ENCODE assay signal across 15 cellular contexts in the genomic region with DNA sequence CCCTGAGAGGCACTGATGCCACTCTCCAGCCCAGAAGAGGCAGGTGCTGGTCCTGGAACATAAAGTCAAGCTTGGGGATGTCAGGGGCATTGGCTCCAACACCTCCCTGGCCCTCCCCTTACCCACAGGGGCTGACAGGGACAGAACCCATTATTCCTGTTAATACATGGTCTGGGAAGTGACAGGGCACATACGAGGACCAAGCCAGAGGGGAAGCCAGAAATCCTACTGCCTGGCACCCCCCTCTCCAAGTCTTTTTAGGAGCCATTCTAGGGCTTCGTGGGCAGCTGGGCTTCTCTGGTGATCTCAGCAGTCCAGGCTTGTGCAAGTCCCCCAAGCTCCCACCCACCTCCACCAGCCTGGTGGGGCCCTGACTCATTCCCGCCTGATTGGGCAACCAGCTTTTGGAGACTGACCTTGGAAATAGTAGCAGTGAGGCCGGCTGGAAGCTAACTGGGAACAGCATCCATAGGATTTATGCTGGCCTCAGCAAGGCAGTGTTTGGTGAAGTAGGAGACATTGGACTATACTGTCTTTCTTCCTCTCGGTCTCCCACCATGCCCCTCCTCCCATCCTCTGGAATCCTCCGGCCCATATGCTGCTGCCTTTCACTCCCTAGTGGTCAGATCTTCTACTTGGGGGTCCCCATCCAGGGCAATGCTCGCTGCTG.
DNase-seq lines count a peak whose midpoint lies in the region; ATAC-seq and TF ChIP-seq lines count a peak whose summit lies in the region.
"Had no signal": no experiment of that assay in that cellular context is flagged by ENCODE, and none has a peak within 500 bp of the region (broad histone marks: within the 10 kb centered on the region; RNA-seq: fewer than 3 reads in every experiment).

No MANE protein-coding gene starts in this region.

- peak overlapping the region; percentile 25 to 71; a peak in 2 of 4 replicates for H4K8ac ChIP-seq in IMR-90 (ENCODE audit: low read depth in 2 of 2, low read length in 2 of 2)

- H3K9me3 Mint-ChIP-seq in activated T-helper 1 cell treated with anti-CD3 and anti-CD28 coated beads, Interleukin-12 subunit alpha, Interleukin-12 subunit beta, Interleukin-2, Interleukin-4 antibody, amounts not matched to agents 30 ng/mL and 10 ng/mL and 1 ng/mL, durations not matched to agents 14 hours and 24 hours and 36 hours = no peaks in the 10 kb centered on the region
- H3K9me3 Mint-ChIP-seq in activated CD8-positive, alpha-beta T cell treated with anti-CD3 and anti-CD28 coated beads, Interleukin-2, amount 10 ng/mL, durations not matched to agents 7 days and 5 days (ENCODE audit: insufficient read depth) = no peaks in the 10 kb centered on the region
- H3K9me3 Mint-ChIP-seq: central memory CD8-positive, alpha-beta T cell had no signal

- ATAC-seq in IMR-90 (ENCODE audit: low read depth) (peak; percentile 94), gastrocnemius medialis (no peak)
- no peak for ATAC-seq in activated CD8-positive, alpha-beta T cell treated with anti-CD3 and anti-CD28 coated beads, Interleukin-2, amount 10 ng/mL, durations not matched to agents 7 days and 5 days

- no peaks in the 10 kb centered on the region for H3K36me3 Mint-ChIP-seq in activated T-helper 1 cell treated with anti-CD3 and anti-CD28 coated beads, Interleukin-12 subunit alpha, Interleukin-12 subunit beta, Interleukin-2, Interleukin-4 antibody, amounts not matched to agents 30 ng/mL and 10 ng/mL and 1 ng/mL, durations not matched to agents 14 hours and 24 hours and 36 hours (ENCODE audit: low read depth)
- no peaks in the 10 kb centered on the region for H3K36me3 Mint-ChIP-seq in activated CD8-positive, alpha-beta T cell treated with anti-CD3 and anti-CD28 coated beads, Interleukin-2, amount 10 ng/mL, durations not matched to agents 7 days and 5 days (ENCODE audit: low read depth)

- peak overlapping the region; percentile 14; the same call in 1 of the 2 replicates for H4K5ac ChIP-seq in IMR-90 (ENCODE audit: low read depth, low read length)

- peak overlapping the region; percentile 16 for H2AFZ ChIP-seq in IMR-90 (replicated peaks; ENCODE audit: low read length, poor library complexity)

- dilution Hi-C loops in IMR-90 (cut with HindIII; ENCODE audit: low sequenced_read_pairs, unreplicated experiment) = no loop called here

- H3K36me3 ChIP-seq in IMR-90 (ENCODE audit: control insufficient read depth, insufficient read depth, low read length) (no peaks in the 10 kb centered on the region), gastrocnemius medialis (no peaks in the 10 kb centered on the region)
- H3K36me3 ChIP-seq: BLaER1, HAP-1, SJCRH30 had no signal

- no peak overlapping the region for H3K4me3 Mint-ChIP-seq in activated T-helper 1 cell treated with anti-CD3 and anti-CD28 coated beads, Interleukin-12 subunit alpha, Interleukin-12 subunit beta, Interleukin-2, Interleukin-4 antibody, amounts not matched to agents 30 ng/mL and 10 ng/mL and 1 ng/mL, durations not matched to agents 14 hours and 24 hours and 36 hours
- H3K4me3 Mint-ChIP-seq in activated CD8-positive, alpha-beta T cell treated with anti-CD3 and anti-CD28 coated beads, Interleukin-2, amount 10 ng/mL, durations not matched to agents 7 days and 5 days = no peak overlapping the region
- H3K4me3 Mint-ChIP-seq: central memory CD8-positive, alpha-beta T cell had no signal

- H2BK15ac ChIP-seq in IMR-90 (ENCODE audit: low read depth, low read length) = peak overlapping the region; percentile 85; the same call in 2 of the 3 replicates

- H3K79me1 ChIP-seq in IMR-90 (ENCODE audit: low read depth in 1 of 2, low read length in 2 of 2) = no peaks in the 10 kb centered on the region

- H3K4me2 ChIP-seq in IMR-90 (ENCODE audit: low read depth, low read length) = no peak overlapping the region
- H3K4me2 ChIP-seq: BLaER1 had no signal

- no peak overlapping the region for H3K9ac ChIP-seq in IMR-90 (ENCODE audit: low read depth, low read length)
- H3K9ac ChIP-seq: BLaER1 had no signal

- H3K23ac ChIP-seq in IMR-90 (ENCODE audit: low read depth, low read length) = no peak overlapping the region

- BruUV-seq in IMR-90 (replicated peaks; lab: Mats Ljungman, UMichigan) = no TSS peak

- TF ChIP-seq CTCF in IMR-90 (conservative IDR thresholded peaks at IDR 0.05; ENCODE audit: low read depth, low read length) (no peak), choroid plexus epithelial cell (conservative IDR thresholded peaks at IDR 0.05; ENCODE audit: low read depth, low read length) (no peak), gastrocnemius medialis (IDR thresholded peaks at IDR 0.05 in 4 of 5, conservative IDR thresholded peaks at IDR 0.05 in 1 of 5) (no peak)

- H3K27me3 Mint-ChIP-seq in activated T-helper 1 cell treated with anti-CD3 and anti-CD28 coated beads, Interleukin-12 subunit alpha, Interleukin-12 subunit beta, Interleukin-2, Interleukin-4 antibody, amounts not matched to agents 30 ng/mL and 10 ng/mL and 1 ng/mL, durations not matched to agents 14 hours and 24 hours and 36 hours (ENCODE audit: insufficient read depth) = peaks cover 15% of the 10 kb centered on the region
- peaks cover 13% of the 10 kb centered on the region for H3K27me3 Mint-ChIP-seq in activated CD8-positive, alpha-beta T cell treated with anti-CD3 and anti-CD28 coated beads, Interleukin-2, amount 10 ng/mL, durations not matched to agents 7 days and 5 days (ENCODE audit: low read depth)

- H3K4me1 Mint-ChIP-seq in activated T-helper 1 cell treated with anti-CD3 and anti-CD28 coated beads, Interleukin-12 subunit alpha, Interleukin-12 subunit beta, Interleukin-2, Interleukin-4 antibody, amounts not matched to agents 30 ng/mL and 10 ng/mL and 1 ng/mL, durations not matched to agents 14 hours and 24 hours and 36 hours (ENCODE audit: low read depth) = no peaks in the 10 kb centered on the region
- H3K4me1 Mint-ChIP-seq in activated CD8-positive, alpha-beta T cell treated with anti-CD3 and anti-CD28 coated beads, Interleukin-2, amount 10 ng/mL, durations not matched to agents 7 days and 5 days (ENCODE audit: low read depth) = no peaks in the 10 kb centered on the region
- H3K4me1 Mint-ChIP-seq: central memory CD8-positive, alpha-beta T cell had no signal

- H2BK5ac ChIP-seq in IMR-90 (ENCODE audit: low read depth, low read length, poor library complexity, severe bottlenecking) = no peak overlapping the region

- H3K9me1 ChIP-seq in IMR-90 (ENCODE audit: insufficient read depth, low read length) = peaks cover 10% of the 10 kb centered on the region; the same call in 1 of the 2 replicates

- H3K56ac ChIP-seq in IMR-90 (ENCODE audit: extremely low read depth, insufficient read depth, low read length) = no peak overlapping the region

- H3K4me1 ChIP-seq in IMR-90 (ENCODE audit: control insufficient read depth, insufficient read depth, low read length) = peaks cover 9% of the 10 kb centered on the region
- H3K4me1 ChIP-seq in gastrocnemius medialis = no peaks in the 10 kb centered on the region
- H3K4me1 ChIP-seq: BLaER1, HAP-1 had no signal

- POLR2A ChIA-PET in IMR-90 (lab: Charles Lee; ENCODE audit: unreplicated experiment) = interaction anchor here (0.6 kb wide), 1 partner anchor 58 kb away, joined by 3 read pairs; no protein-coding TSS in a partner anchor
- POLR2A ChIA-PET in activated CD8-positive, alpha-beta T cell treated with anti-CD3 and anti-CD28 coated beads, Interleukin-2, amount 10 ng/mL, durations not matched to agents 7 days and 5 days (lab: Charles Lee) = interaction anchor here (0.7 kb wide), 1 partner anchor 17 kb away, joined by 3 read pairs; no protein-coding TSS in a partner anchor

- peak overlapping the region; percentile 79 for H2AK9ac ChIP-seq in IMR-90 (replicated peaks; ENCODE audit: low read depth, low read length, poor library complexity)

- H3K4me3 ChIP-seq in IMR-90 (ENCODE audit: insufficient read depth, low read depth, low read length) (no peak overlapping the region), choroid plexus epithelial cell (ENCODE audit: low read depth, low read length) (no peak overlapping the region), gastrocnemius medialis (no peak overlapping the region)
- H3K4me3 ChIP-seq: BLaER1, HAP-1, SJCRH30 had no signal

- no peaks in the 10 kb centered on the region for H3K9me3 ChIP-seq in IMR-90 (ENCODE audit: control insufficient read depth, insufficient read depth, low read length)
- no peaks in the 10 kb centered on the region for H3K9me3 ChIP-seq in gastrocnemius medialis
- H3K9me3 ChIP-seq: BLaER1, HAP-1, SJCRH30 had no signal

- H3K27ac Mint-ChIP-seq in activated T-helper 1 cell treated with anti-CD3 and anti-CD28 coated beads, Interleukin-12 subunit alpha, Interleukin-12 subunit beta, Interleukin-2, Interleukin-4 antibody, amounts not matched to agents 30 ng/mL and 10 ng/mL and 1 ng/mL, durations not matched to agents 14 hours and 24 hours and 36 hours = no peak overlapping the region
- no peak overlapping the region for H3K27ac Mint-ChIP-seq in activated CD8-positive, alpha-beta T cell treated with anti-CD3 and anti-CD28 coated beads, Interleukin-2, amount 10 ng/mL, durations not matched to agents 7 days and 5 days

- H2BK20ac ChIP-seq in IMR-90 (ENCODE audit: low read depth, low read length) = peak overlapping the region; percentile 68

- H3K4ac ChIP-seq in IMR-90 (ENCODE audit: low read depth, low read length) = peak overlapping the region; percentile 81; the same call in 1 of the 2 replicates

- CTCF ChIA-PET in IMR-90 (lab: Yijun Ruan, JAX) = no interaction called here
- CTCF ChIA-PET in activated CD8-positive, alpha-beta T cell treated with anti-CD3 and anti-CD28 coated beads, Interleukin-2, amount 10 ng/mL, durations not matched to agents 7 days and 5 days (lab: Charles Lee) = no interaction called here

- no CpG with 5 or more reads among the region's 7 CpGs for WGBS in IMR-90 (ENCODE audit: extremely low coverage in 2 of 2, insufficient read length in 1 of 2), 2 experiments

- in situ Hi-C loops in IMR-90 (cut with MboI; ENCODE audit: low sequenced_read_pairs) (no loop called here), gastrocnemius medialis (cut with MboI; ENCODE audit: low sequenced_read_pairs in 4 of 4) (no loop called here)

- peak overlapping the region; percentile 68; the same call in 1 of the 2 replicates for H4K91ac ChIP-seq in IMR-90 (ENCODE audit: insufficient read depth, low read depth, low read length)

- peak; percentile 93 for DNase-seq in AG20443 (ENCODE audit: low spot score)
- peak; percentile 87 for DNase-seq in IMR-90
- DNase-seq in choroid plexus epithelial cell (ENCODE audit: low read depth) = peak; percentile 34
- peak; percentile 35 for DNase-seq in myocyte (ENCODE audit: low read depth)
- DNase-seq in kidney tubule cell (ENCODE audit: low spot score) = no peak
- DNase-seq in activated T-helper 1 cell treated with anti-CD3 and anti-CD28 coated beads, Interleukin-12 subunit alpha, Interleukin-12 subunit beta, Interleukin-2, Interleukin-4 antibody, amounts not matched to agents 30 ng/mL and 10 ng/mL and 1 ng/mL, durations not matched to agents 14 hours and 24 hours and 36 hours (ENCODE audit: low spot score) = no peak
- DNase-seq in gastrocnemius medialis = no peak
- DNase-seq in activated CD8-positive, alpha-beta T cell treated with anti-CD3 and anti-CD28 coated beads, Interleukin-2, amount 10 ng/mL, durations not matched to agents 7 days and 5 days = no peak
- DNase-seq: activated naive CD4-positive, alpha-beta T cell treated with anti-CD3 and anti-CD28 coated beads, Interleukin-2, amount 50 U/mL, for 16 hours; NCI-H2107; NK-92 treated with Interleukin-12 subunit alpha and Interleukin-12 subunit beta, amount 100 ng/mL, for 24 hours; SJCRH30 had no signal

- TF ChIP-seq POLR2A in IMR-90 (IDR thresholded peaks at IDR 0.05; ENCODE audit: low read depth, low read length) (no peak), gastrocnemius medialis (IDR thresholded peaks at IDR 0.05) (no peak)

- no peak for TF ChIP-seq RAD21 in IMR-90 (IDR thresholded peaks at IDR 0.05; ENCODE audit: low read length)

- H3K18ac ChIP-seq in IMR-90 (ENCODE audit: low read depth, low read length) = peak overlapping the region; percentile 35

- peak overlapping the region; percentile 55; the same call in 1 of the 2 replicates for H3K14ac ChIP-seq in IMR-90 (replicated peaks; ENCODE audit: low read depth, low read length)

- intact Hi-C loops in IMR-90 (cut with micrococcal nuclease) (loop anchor here (2.0 to 10.0 kb wide), 2 partner anchors 17 to 87 kb away; a partner anchor contains a TSS), gastrocnemius medialis (cut with DNase I; ENCODE audit: low total_unique reads) (no loop called here)
- intact Hi-C loops in activated T-helper 1 cell treated with anti-CD3 and anti-CD28 coated beads, Interleukin-12 subunit alpha, Interleukin-12 subunit beta, Interleukin-2, Interleukin-4 antibody, amounts not matched to agents 30 ng/mL and 10 ng/mL and 1 ng/mL, durations not matched to agents 14 hours and 24 hours and 36 hours (cut with micrococcal nuclease) = no loop called here

- no peaks in the 10 kb centered on the region for H3K27me3 ChIP-seq in IMR-90 (ENCODE audit: control insufficient read depth, insufficient read depth, low read length)
- no peaks in the 10 kb centered on the region for H3K27me3 ChIP-seq in gastrocnemius medialis
- H3K27me3 ChIP-seq: BLaER1 had no signal

- peak overlapping the region; percentile 83 for H2BK120ac ChIP-seq in IMR-90 (ENCODE audit: low read depth, low read length)

- H4K20me1 ChIP-seq in IMR-90 (ENCODE audit: insufficient read depth, low read length) = no peaks in the 10 kb centered on the region
- H4K20me1 ChIP-seq: BLaER1 had no signal

- peak overlapping the region; percentile 3; the same call in 1 of the 2 replicates for H3K27ac ChIP-seq in IMR-90 (ENCODE audit: insufficient read depth, low read length)
- no peak overlapping the region for H3K27ac ChIP-seq in gastrocnemius medialis
- H3K27ac ChIP-seq: BLaER1, SJCRH30 had no signal

- H2AK5ac ChIP-seq in IMR-90 (ENCODE audit: low read depth, low read length) = peak overlapping the region; percentile 91

Comparison
In these comparisons a context has a peak if more than half of its experiments do, and no peak if none do; other contexts are left out.
1. DNase-seq: peak in AG20443 (single experiment), IMR-90 (single experiment), choroid plexus epithelial cell (single experiment) and myocyte (single experiment); none in kidney tubule cell (single experiment), activated T-helper 1 cell treated with anti-CD3 and anti-CD28 coated beads, Interleukin-12 subunit alpha, Interleukin-12 subunit beta, Interleukin-2, Interleukin-4 antibody, amounts not matched to agents 30 ng/mL and 10 ng/mL and 1 ng/mL, durations not matched to agents 14 hours and 24 hours and 36 hours (single experiment), gastrocnemius medialis (0 of 2) and activated CD8-positive, alpha-beta T cell treated with anti-CD3 and anti-CD28 coated beads, Interleukin-2, amount 10 ng/mL, durations not matched to agents 7 days and 5 days (single experiment).